In genomic region chr1:78064886-78065285, GRCh38 we compare ENCODE assay signal across 7 cellular contexts. TPM values are rescaled to one million over a fixed set of nuclear protein-coding genes. Genes with fewer than 3 reads are reported as not detected.
DNase-seq lines count a peak whose midpoint lies in the region; ATAC-seq and TF ChIP-seq lines count a peak whose summit lies in the region.
"Not testable (repeated sequence)": the region's sequence is repeated elsewhere in the genome, so short reads cannot be mapped to it uniquely, and the experiment has no call there.
"Had no signal": no experiment of that assay in that cellular context is flagged by ENCODE, and none has a peak within 500 bp of the region (broad histone marks: within the 10 kb centered on the region; RNA-seq: fewer than 3 reads in every experiment).

No MANE protein-coding gene starts in this region.

- not testable (repeated sequence) for H3K4me3 ChIP-seq in mucosa of descending colon

- peak; percentile 15 for DNase-seq in Right ventricle myocardium inferior (ENCODE audit: missing footprints)
- not testable (repeated sequence) for DNase-seq in left colon, mucosa of descending colon

- not testable (repeated sequence) for TF ChIP-seq CTCF in mucosa of descending colon (IDR thresholded peaks at IDR 0.05)

- H3K9me3 ChIP-seq in mucosa of descending colon = not testable (repeated sequence)

- H3K4me1 ChIP-seq in mucosa of descending colon (ENCODE audit: low read depth) = not testable (repeated sequence)

- H3K36me3 ChIP-seq in mucosa of descending colon (ENCODE audit: low read depth) = not testable (repeated sequence)

- not testable (repeated sequence) for ATAC-seq in Right ventricle myocardium inferior
- ATAC-seq in left colon = peak; percentile 85
- peak; percentile 72 for ATAC-seq in mucosa of descending colon

- intact Hi-C loops in Right ventricle myocardium inferior (cut with DNase I); left colon (cut with DNase I, micrococcal nuclease); mucosa of descending colon (cut with DNase I, micrococcal nuclease): not testable (repeated sequence)

RNA-seq across cellular contexts. Expression of gene GIPC2, which starts 19.1 kb away (rescaled TPM):
- total RNA-seq in Right ventricle myocardium inferior (2.5 TPM), left colon (10 to 100 TPM; 30.5 to 32.4 TPM), mucosa of descending colon (10 to 100 TPM; 12.8 to 34.7 (median 27.9) TPM)
- total RNA-seq: A673; B cell; CD4-positive, alpha-beta T cell; CD4-positive, CD25-positive, alpha-beta regulatory T cell had no signal
